In the genomic region with DNA sequence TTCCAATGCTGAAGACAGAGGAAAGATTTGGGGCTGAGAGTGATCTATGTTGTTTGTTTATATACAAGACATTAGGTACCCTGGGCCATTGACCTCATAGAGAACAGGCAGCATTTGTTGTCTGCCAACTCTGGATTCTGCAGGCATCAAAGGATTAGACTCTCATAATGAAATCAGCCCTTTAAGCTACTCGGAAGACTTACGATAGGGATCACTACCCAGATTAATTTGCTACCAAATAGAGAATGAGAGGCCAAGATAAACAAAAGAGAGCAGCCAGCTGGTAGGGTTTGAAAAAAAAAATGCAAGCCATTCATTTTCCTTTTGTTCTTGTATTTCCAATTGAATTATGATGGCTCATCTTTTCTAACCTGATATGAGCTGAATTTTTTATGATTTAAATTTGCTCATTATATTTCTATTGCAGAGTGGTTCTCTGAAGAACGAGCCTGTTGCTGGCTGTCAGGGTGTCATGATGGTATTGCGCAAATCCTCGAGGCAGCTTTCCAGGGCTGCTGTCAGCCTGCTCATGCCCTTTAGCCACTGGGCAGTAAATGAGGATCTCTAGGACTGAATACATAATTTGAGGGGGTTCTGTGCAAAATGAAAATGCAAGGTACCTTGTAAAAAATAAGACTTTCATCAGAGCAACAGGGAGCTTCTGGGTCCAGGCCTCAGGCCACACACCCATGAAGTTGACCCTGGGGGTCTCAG, we compare ENCODE assay signal across 9 cellular contexts.
DNase-seq lines count a peak whose midpoint lies in the region; ATAC-seq, FAIRE-seq and TF ChIP-seq lines count a peak whose summit lies in the region.
"Had no signal": no experiment of that assay in that cellular context is flagged by ENCODE, and none has a peak within 500 bp of the region (broad histone marks: within the 10 kb centered on the region; RNA-seq: fewer than 3 reads in every experiment).

No MANE protein-coding gene starts in this region.

- H3K4me3 ChIP-seq in GM23248: no peak overlapping the region
- no peak overlapping the region for H3K4me3 ChIP-seq in epithelial cell of proximal tubule (ENCODE audit: low read depth, low read length)
- H3K4me3 ChIP-seq in pancreas: no peak overlapping the region
- no peak overlapping the region for H3K4me3 ChIP-seq in transverse colon
- no peak overlapping the region for H3K4me3 ChIP-seq in OCI-LY7 (ENCODE audit: low read depth, low read length, poor library complexity, severe bottlenecking)

- POLR2A ChIA-PET in OCI-LY7 (lab: Charles Lee): interaction anchor here (0.6 kb wide), 1 partner anchor 8 kb away, joined by 3 read pairs; no protein-coding TSS in a partner anchor

- in situ Hi-C loops in GM23248 (cut with MboI): no loop called here
- in situ Hi-C loops in transverse colon (cut with MboI; ENCODE audit: low pct_ligation_motif_present in 1 of 4, low pct_unique_long_range_greater_than_20kb in 1 of 4, low sequenced_read_pairs in 3 of 4): loop anchor here in 3 of 4 donors (25.0 kb wide), 1 partner anchor 428 kb away; no protein-coding TSS in a partner anchor

- TF ChIP-seq CTCF in epithelial cell of proximal tubule (conservative IDR thresholded peaks at IDR 0.05; ENCODE audit: low read depth, low read length): no peak
- TF ChIP-seq CTCF in pancreas (IDR thresholded peaks at IDR 0.05): no peak
- no peak for TF ChIP-seq CTCF in transverse colon (IDR thresholded peaks at IDR 0.05)
- TF ChIP-seq CTCF in OCI-LY7 (conservative IDR thresholded peaks at IDR 0.05; ENCODE audit: low read length): no peak

- no peak for TF ChIP-seq EP300 in transverse colon (IDR thresholded peaks at IDR 0.05; ENCODE audit: low read depth)

- CTCF ChIA-PET in OCI-LY7 (lab: Charles Lee; ENCODE audit: unreplicated experiment): no interaction called here

- no peak for TF ChIP-seq POLR2A in transverse colon (IDR thresholded peaks at IDR 0.05)

- H3K36me3 ChIP-seq in GM23248 (ENCODE audit: low read depth) (no peaks in the 10 kb centered on the region), pancreas (no peaks in the 10 kb centered on the region), transverse colon (no peaks in the 10 kb centered on the region), OCI-LY7 (ENCODE audit: insufficient read depth, low read length) (no peaks in the 10 kb centered on the region)

- H3K9me2 ChIP-seq in GM23248 (ENCODE audit: insufficient read depth) (no peaks in the 10 kb centered on the region), OCI-LY7 (ENCODE audit: insufficient read depth, low read length) (no peaks in the 10 kb centered on the region)

- H3K27me3 ChIP-seq in GM23248 (replicated peaks; ENCODE audit: insufficient read depth): no peaks in the 10 kb centered on the region
- no peaks in the 10 kb centered on the region for H3K27me3 ChIP-seq in pancreas
- H3K27me3 ChIP-seq in transverse colon: no peaks in the 10 kb centered on the region

- no TSS peak for BruUV-seq in OCI-LY7 (replicated peaks; lab: Mats Ljungman, UMichigan)

- H3K9ac ChIP-seq in GM23248: no peak overlapping the region

- H3K27ac ChIP-seq in GM23248 (peak overlapping the region; percentile 22), pancreas (no peak overlapping the region), transverse colon (no peak overlapping the region), OCI-LY7 (ENCODE audit: low read depth, low read length, poor library complexity, severe bottlenecking) (no peak overlapping the region)

- H2AFZ ChIP-seq in GM23248 (no peak overlapping the region), OCI-LY7 (ENCODE audit: low read length) (no peak overlapping the region)

- H3F3A ChIP-seq in GM23248 (ENCODE audit: insufficient read depth): peaks cover 26% of the 10 kb centered on the region; the same call in 1 of the 2 replicates

- DNase-seq in GM23248: peak; percentile 72
- peak; percentile 38 to 86 for DNase-seq in NCI-H524 (lab: John Stamatoyannopoulos, UW)
- DNase-seq in epithelial cell of proximal tubule (ENCODE audit: low read depth): peak; percentile 68
- DNase-seq in pancreas: peak in 4 of 6 donors; percentile 8 to 59 (median 40)
- DNase-seq in NCI-H128 (lab: John Stamatoyannopoulos, UW; ENCODE audit: unreplicated experiment): no peak
- no peak for DNase-seq in transverse colon
- no peak for DNase-seq in OCI-LY7 (ENCODE audit: low spot score)
- DNase-seq: H7 had no signal

- H3K4me2 ChIP-seq in GM23248 (ENCODE audit: unreplicated experiment) (no peak overlapping the region), OCI-LY7 (ENCODE audit: low read length) (no peak overlapping the region)

- no peaks in the 10 kb centered on the region for H3K9me3 ChIP-seq in GM23248 (ENCODE audit: low read depth)
- H3K9me3 ChIP-seq in pancreas: no peaks in the 10 kb centered on the region
- H3K9me3 ChIP-seq in transverse colon: peaks cover 0 to 6% of the 10 kb centered on the region in 2 donors
- no peaks in the 10 kb centered on the region for H3K9me3 ChIP-seq in OCI-LY7 (ENCODE audit: low read length)

- H3K79me2 ChIP-seq in GM23248 (ENCODE audit: insufficient read depth): no peaks in the 10 kb centered on the region
- H3K79me2 ChIP-seq in OCI-LY7 (ENCODE audit: insufficient read depth, low read depth, low read length): no peaks in the 10 kb centered on the region

- 8 to 12% methylated on average over 5 of the region's 5 CpGs for WGBS in GM23248 (ENCODE audit: low coverage in 1 of 2, low lambda C conversion rate in 2 of 2, missing lambda C conversion rate in 2 of 2), 2 experiments
- 7 to 14% methylated on average over 5 of the region's 5 CpGs for WGBS in pancreas, 2 donors
- WGBS in transverse colon (ENCODE audit: low coverage in 1 of 2), 2 donors: 29 to 36% methylated on average over 5 of the region's 5 CpGs

- ATAC-seq in pancreas: peak; percentile 87 to 91 (median 88)
- no peak for ATAC-seq in GM18873 (IDR thresholded peaks at IDR 0.05; ENCODE audit: low FRiP score, unreplicated experiment)

- H4K20me1 ChIP-seq in GM23248 (ENCODE audit: insufficient read depth) (no peaks in the 10 kb centered on the region), OCI-LY7 (ENCODE audit: insufficient read depth, low read length) (no peaks in the 10 kb centered on the region)

- H3K4me1 ChIP-seq in GM23248 (ENCODE audit: insufficient read depth) (peaks cover 37% of the 10 kb centered on the region), pancreas (peaks cover 0 to 8% (median 0%) of the 10 kb centered on the region in 3 donors), transverse colon (no peaks in the 10 kb centered on the region), OCI-LY7 (ENCODE audit: insufficient read depth, low read length, poor library complexity, severe bottlenecking) (no peaks in the 10 kb centered on the region)

- intact Hi-C loops in pancreas (cut with DNase I): no loop called here
- intact Hi-C loops in transverse colon (cut with DNase I; ENCODE audit: low total_unique reads): no loop called here
- intact Hi-C loops in OCI-LY7 (cut with micrococcal nuclease; ENCODE audit: unreplicated experiment): no loop called here

- FAIRE-seq in pancreas (lab: Jason Lieb, UNC): no peak

Comparison
In these comparisons a context has a peak if more than half of its experiments do, and no peak if none do; other contexts are left out.
1. DNase-seq: peak in GM23248 (single experiment), NCI-H524 (2 of 2), epithelial cell of proximal tubule (single experiment) and pancreas (4 of 6); none in NCI-H128 (single experiment), transverse colon (single experiment) and OCI-LY7 (single experiment).